In the genomic region with DNA sequence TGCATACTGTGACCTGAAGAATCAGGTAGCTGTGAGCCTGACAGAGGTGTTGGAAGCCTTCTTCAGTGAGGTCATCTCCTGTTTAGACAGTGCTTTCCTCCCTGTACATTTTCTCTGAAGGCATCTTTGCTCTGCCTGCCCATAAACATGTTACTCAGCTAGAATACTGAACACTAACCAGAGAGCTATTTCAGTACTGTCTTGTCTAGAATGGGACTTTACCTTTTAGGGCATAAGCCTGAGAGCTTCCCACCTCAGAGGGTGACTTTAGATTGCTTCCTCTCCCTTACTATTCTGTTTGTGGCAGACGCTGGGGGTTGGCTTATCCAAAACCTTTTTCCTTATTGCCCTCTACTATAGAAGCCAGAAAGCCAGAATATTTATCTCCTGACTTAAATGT, we compare ENCODE assay signal across 2 cellular contexts.
TF ChIP-seq lines count a peak whose summit lies in the region.

No MANE protein-coding gene starts in this region.

TF ChIP-seq in SK-N-SH treated with all-trans-retinoic acid at 6 μM for 48 hours, 23 proteins besides CTCF, POLR2A, EP300 and RAD21:
- TF ChIP-seq, protein P1, sequence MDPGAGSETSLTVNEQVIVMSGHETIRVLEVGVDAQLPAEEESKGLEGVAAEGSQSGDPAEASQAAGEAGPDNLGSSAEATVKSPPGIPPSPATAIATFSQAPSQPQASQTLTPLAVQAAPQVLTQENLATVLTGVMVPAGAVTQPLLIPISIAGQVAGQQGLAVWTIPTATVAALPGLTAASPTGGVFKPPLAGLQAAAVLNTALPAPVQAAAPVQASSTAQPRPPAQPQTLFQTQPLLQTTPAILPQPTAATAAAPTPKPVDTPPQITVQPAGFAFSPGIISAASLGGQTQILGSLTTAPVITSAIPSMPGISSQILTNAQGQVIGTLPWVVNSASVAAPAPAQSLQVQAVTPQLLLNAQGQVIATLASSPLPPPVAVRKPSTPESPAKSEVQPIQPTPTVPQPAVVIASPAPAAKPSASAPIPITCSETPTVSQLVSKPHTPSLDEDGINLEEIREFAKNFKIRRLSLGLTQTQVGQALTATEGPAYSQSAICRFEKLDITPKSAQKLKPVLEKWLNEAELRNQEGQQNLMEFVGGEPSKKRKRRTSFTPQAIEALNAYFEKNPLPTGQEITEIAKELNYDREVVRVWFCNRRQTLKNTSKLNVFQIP (CRISPR knock-in tag; IDR thresholded peaks at IDR 0.05; ENCODE audit: borderline replicate concordance, low read depth): no peak
- no peak for TF ChIP-seq ZNF565 (CRISPR knock-in tag; conservative IDR thresholded peaks at IDR 0.05; ENCODE audit: low read depth)
- TF ChIP-seq PPARA (CRISPR knock-in tag; IDR thresholded peaks at IDR 0.05; ENCODE audit: borderline replicate concordance): no peak
- no peak for TF ChIP-seq ZC3H10 (CRISPR knock-in tag; IDR thresholded peaks at IDR 0.05)

TF ChIP-seq in SK-N-SH, 30 proteins besides CTCF, POLR2A, EP300 and RAD21 (continued from another document):
- TF ChIP-seq, protein P2, sequence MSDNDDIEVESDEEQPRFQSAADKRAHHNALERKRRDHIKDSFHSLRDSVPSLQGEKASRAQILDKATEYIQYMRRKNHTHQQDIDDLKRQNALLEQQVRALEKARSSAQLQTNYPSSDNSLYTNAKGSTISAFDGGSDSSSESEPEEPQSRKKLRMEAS (IDR thresholded peaks at IDR 0.05; ENCODE audit: low read depth): no peak
